21 cellular contexts compared by ENCODE assay signal in the genomic region with DNA sequence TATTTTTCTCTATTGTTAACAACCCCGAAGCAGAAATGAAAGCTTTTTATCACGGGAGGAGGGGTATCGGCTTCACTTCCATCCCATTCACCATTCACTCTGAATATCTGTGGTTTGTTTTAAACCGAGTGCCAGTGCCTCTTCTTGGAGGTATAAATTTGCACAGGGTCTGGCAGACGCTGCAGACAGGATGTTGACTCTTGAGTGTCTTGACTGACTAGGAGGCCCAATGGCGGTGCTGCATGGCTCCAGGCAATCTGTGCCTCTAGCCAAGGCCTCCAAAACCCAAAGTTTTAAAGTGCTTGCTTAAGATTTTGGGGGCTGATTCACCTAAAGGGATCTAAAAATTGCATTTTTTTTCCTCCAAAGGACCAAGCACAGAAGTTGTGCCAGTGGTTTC.
DNase-seq lines count a peak whose midpoint lies in the region; ATAC-seq, FAIRE-seq and TF ChIP-seq lines count a peak whose summit lies in the region.
"Had no signal": no experiment of that assay in that cellular context is flagged by ENCODE, and none has a peak within 500 bp of the region (broad histone marks: within the 10 kb centered on the region; RNA-seq: fewer than 3 reads in every experiment).

No MANE protein-coding gene starts in this region.

- H3K9me3 ChIP-seq in SK-N-SH (no peaks in the 10 kb centered on the region), ascending aorta (no peaks in the 10 kb centered on the region), muscle layer of colon (ENCODE audit: low read length) (no peaks in the 10 kb centered on the region)
- H3K9me3 ChIP-seq: BLaER1 had no signal

- TF ChIP-seq EP300 in SK-N-SH (IDR thresholded peaks at IDR 0.05; ENCODE audit: borderline replicate concordance in 1 of 2, low read depth in 1 of 2, low read length in 1 of 2), result no peak

- H3K4me2 ChIP-seq in SK-N-SH, result peak overlapping the region; percentile 25; the same call in 1 of the 2 replicates
- H3K4me2 ChIP-seq: BLaER1 had no signal

- no peak overlapping the region for H3K4me3 ChIP-seq in SK-N-SH (ENCODE audit: low read depth in 2 of 2, low read length in 1 of 2)
- peak overlapping the region in 1 of 2 donors; percentile 47 for H3K4me3 ChIP-seq in ascending aorta
- H3K4me3 ChIP-seq in muscle layer of colon (ENCODE audit: low read depth in 1 of 2, low read length in 2 of 2), result no peak overlapping the region
- H3K4me3 ChIP-seq: BLaER1, GM12878 had no signal

- no peak for TF ChIP-seq RAD21 in SK-N-SH (IDR thresholded peaks at IDR 0.05; ENCODE audit: low read length)

- FAIRE-seq in urothelium cell line (lab: Jason Lieb, UNC) (no peak), frontal cortex (lab: Jason Lieb, UNC) (no peak)
- FAIRE-seq: G401.6, GM12878 had no signal

- intact Hi-C loops in ascending aorta (cut with DNase I), result loop anchor here (10.0 kb wide), 2 partner anchors 144 to 234 kb away; no protein-coding TSS in a partner anchor

- TF ChIP-seq CTCF in SK-N-SH (IDR thresholded peaks at IDR 0.05) (no peak), ascending aorta (IDR thresholded peaks at IDR 0.05) (no peak)

- H3K4me1 ChIP-seq in SK-N-SH (ENCODE audit: control insufficient read depth in 1 of 2, insufficient read depth in 2 of 2, low read depth in 1 of 2, low read length in 1 of 2) (peaks cover 2 to 32% of the 10 kb centered on the region in 2 experiments), ascending aorta (peaks cover 0 to 42% of the 10 kb centered on the region in 2 donors), muscle layer of colon (ENCODE audit: insufficient read depth, low read length) (peaks cover 44% of the 10 kb centered on the region)
- H3K4me1 ChIP-seq: BLaER1 had no signal

- H4K20me1 ChIP-seq in SK-N-SH (ENCODE audit: insufficient read depth), result no peaks in the 10 kb centered on the region
- H4K20me1 ChIP-seq: BLaER1 had no signal

- H2AFZ ChIP-seq in SK-N-SH (ENCODE audit: low read depth), result no peak overlapping the region

- WGBS in SK-N-SH (ENCODE audit: low lambda C conversion rate), result 56% methylated on average over 6 of the region's 6 CpGs

- CTCF ChIA-PET in SK-N-SH (lab: Yijun Ruan, JAX), result interaction anchor here (1.1 kb wide), 1 partner anchor 216 kb away, joined by 4 read pairs; no protein-coding TSS in a partner anchor

- H3K27me3 ChIP-seq in SK-N-SH (ENCODE audit: insufficient read depth), result no peaks in the 10 kb centered on the region
- H3K27me3 ChIP-seq in ascending aorta, result no peaks in the 10 kb centered on the region
- no peaks in the 10 kb centered on the region for H3K27me3 ChIP-seq in muscle layer of colon (ENCODE audit: control insufficient read depth in 1 of 2, insufficient read depth in 2 of 2, low read length in 2 of 2)
- H3K27me3 ChIP-seq: BLaER1 had no signal

- H3K36me3 ChIP-seq in SK-N-SH (replicated peaks in 1 of 2; ENCODE audit: control insufficient read depth in 1 of 2, insufficient read depth in 2 of 2, low read length in 1 of 2) (no peaks in the 10 kb centered on the region), ascending aorta (no peaks in the 10 kb centered on the region), muscle layer of colon (ENCODE audit: insufficient read depth, low read length) (no peaks in the 10 kb centered on the region)
- H3K36me3 ChIP-seq: BLaER1 had no signal

- peaks cover 14% of the 10 kb centered on the region for H3K79me2 ChIP-seq in SK-N-SH (ENCODE audit: insufficient read depth)

- H3K9me2 ChIP-seq in SK-N-SH, result no peaks in the 10 kb centered on the region

- H3K9ac ChIP-seq in SK-N-SH (no peak overlapping the region), muscle layer of colon (ENCODE audit: low read length) (no peak overlapping the region)
- H3K9ac ChIP-seq: BLaER1 had no signal

- H3K27ac ChIP-seq in SK-N-SH (ENCODE audit: low read depth in 2 of 2, low read length in 1 of 2) (peak overlapping the region in 1 of 2 experiments; percentile 45; a peak in 2 of 4 replicates), ascending aorta (peak overlapping the region; percentile 77 to 88), muscle layer of colon (ENCODE audit: low read depth, low read length) (peak overlapping the region; percentile 37)
- H3K27ac ChIP-seq: 22Rv1, BLaER1, RWPE1 had no signal

- POLR2A ChIA-PET in SK-N-SH (lab: Yijun Ruan, JAX), result no interaction called here

- ATAC-seq in SK-N-SH treated with all-trans-retinoic acid at 6 μM for 48 hours, result no peak
- ATAC-seq: CD8-positive, alpha-beta T cell; GM12878 had no signal

- no peak for DNase-seq in SK-N-SH
- no peak for DNase-seq in ascending aorta (ENCODE audit: low spot score in 2 of 2)
- peak; percentile 30 for DNase-seq in urothelium cell line (ENCODE audit: low spot score)
- no peak for DNase-seq in activated T-cell treated with anti-CD3 and anti-CD28 coated beads, Interleukin-2, amount 50 U/mL, for 48 hours
- no peak for DNase-seq in frontal cortex (ENCODE audit: low spot score in 2 of 2)
- DNase-seq in SKM-1 treated with dmso at 0.1 percent for 144 hours (lab: John Stamatoyannopoulos, UW; ENCODE audit: unreplicated experiment), result no peak
- DNase-seq: CD8-positive, alpha-beta T cell; DMS79; GOT3; Karpas-422; NCI-H1930; NCI-H526 treated with DMSO at 0.1 percent for 48 hours; NK-92 treated with Interleukin-12 subunit alpha and Interleukin-12 subunit beta, amount 100 ng/mL, for 24 hours; OCI-M1 had no signal

- H3F3A ChIP-seq in SK-N-SH (replicated peaks; ENCODE audit: insufficient read depth), result peaks cover 46% of the 10 kb centered on the region

TF ChIP-seq in SK-N-SH, 30 proteins besides CTCF, POLR2A, EP300 and RAD21 (continues in another document):
- TF ChIP-seq TEAD4 (IDR thresholded peaks at IDR 0.05; ENCODE audit: borderline replicate concordance, insufficient read depth), result no peak
- no peak for TF ChIP-seq RXRA (IDR thresholded peaks at IDR 0.05; ENCODE audit: borderline replicate concordance, low read depth)
- TF ChIP-seq NRF1 (IDR thresholded peaks at IDR 0.05; ENCODE audit: low read depth, low read length), result no peak
- TF ChIP-seq, protein P1, sequence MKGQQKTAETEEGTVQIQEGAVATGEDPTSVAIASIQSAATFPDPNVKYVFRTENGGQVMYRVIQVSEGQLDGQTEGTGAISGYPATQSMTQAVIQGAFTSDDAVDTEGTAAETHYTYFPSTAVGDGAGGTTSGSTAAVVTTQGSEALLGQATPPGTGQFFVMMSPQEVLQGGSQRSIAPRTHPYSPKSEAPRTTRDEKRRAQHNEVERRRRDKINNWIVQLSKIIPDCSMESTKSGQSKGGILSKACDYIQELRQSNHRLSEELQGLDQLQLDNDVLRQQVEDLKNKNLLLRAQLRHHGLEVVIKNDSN (IDR thresholded peaks at IDR 0.05; ENCODE audit: borderline replicate concordance, low read depth), result no peak
- TF ChIP-seq EZH2phosphoT487 (IDR thresholded peaks at IDR 0.05; ENCODE audit: borderline replicate concordance, low read depth), result no peak
- TF ChIP-seq, protein P2, sequence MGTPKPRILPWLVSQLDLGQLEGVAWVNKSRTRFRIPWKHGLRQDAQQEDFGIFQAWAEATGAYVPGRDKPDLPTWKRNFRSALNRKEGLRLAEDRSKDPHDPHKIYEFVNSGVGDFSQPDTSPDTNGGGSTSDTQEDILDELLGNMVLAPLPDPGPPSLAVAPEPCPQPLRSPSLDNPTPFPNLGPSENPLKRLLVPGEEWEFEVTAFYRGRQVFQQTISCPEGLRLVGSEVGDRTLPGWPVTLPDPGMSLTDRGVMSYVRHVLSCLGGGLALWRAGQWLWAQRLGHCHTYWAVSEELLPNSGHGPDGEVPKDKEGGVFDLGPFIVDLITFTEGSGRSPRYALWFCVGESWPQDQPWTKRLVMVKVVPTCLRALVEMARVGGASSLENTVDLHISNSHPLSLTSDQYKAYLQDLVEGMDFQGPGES (IDR thresholded peaks at IDR 0.05; ENCODE audit: low read depth, low read length), result no peak
- no peak for TF ChIP-seq CHD2 (IDR thresholded peaks at IDR 0.05; ENCODE audit: low read length, partially characterized antibody)
- no peak for TF ChIP-seq SMC3 (IDR thresholded peaks at IDR 0.05; ENCODE audit: low read depth, low read length)
- TF ChIP-seq GATA2 (CRISPR knock-in tag; IDR thresholded peaks at IDR 0.05), result no peak
- no peak for TF ChIP-seq POLR2AphosphoS5 (IDR thresholded peaks at IDR 0.05; ENCODE audit: low read depth, low read length)
- TF ChIP-seq YY1 (IDR thresholded peaks at IDR 0.05; ENCODE audit: low read depth), result no peak

TF ChIP-seq in SK-N-SH treated with all-trans-retinoic acid at 6 μM for 48 hours, 23 proteins besides CTCF, POLR2A, EP300 and RAD21:
- TF ChIP-seq CSDC2 (CRISPR knock-in tag; IDR thresholded peaks at IDR 0.05) (no peak), ZNF565 (CRISPR knock-in tag; conservative IDR thresholded peaks at IDR 0.05; ENCODE audit: low read depth) (no peak), ISL1 (CRISPR knock-in tag; IDR thresholded peaks at IDR 0.05) (no peak)
- TF ChIP-seq, protein P3, sequence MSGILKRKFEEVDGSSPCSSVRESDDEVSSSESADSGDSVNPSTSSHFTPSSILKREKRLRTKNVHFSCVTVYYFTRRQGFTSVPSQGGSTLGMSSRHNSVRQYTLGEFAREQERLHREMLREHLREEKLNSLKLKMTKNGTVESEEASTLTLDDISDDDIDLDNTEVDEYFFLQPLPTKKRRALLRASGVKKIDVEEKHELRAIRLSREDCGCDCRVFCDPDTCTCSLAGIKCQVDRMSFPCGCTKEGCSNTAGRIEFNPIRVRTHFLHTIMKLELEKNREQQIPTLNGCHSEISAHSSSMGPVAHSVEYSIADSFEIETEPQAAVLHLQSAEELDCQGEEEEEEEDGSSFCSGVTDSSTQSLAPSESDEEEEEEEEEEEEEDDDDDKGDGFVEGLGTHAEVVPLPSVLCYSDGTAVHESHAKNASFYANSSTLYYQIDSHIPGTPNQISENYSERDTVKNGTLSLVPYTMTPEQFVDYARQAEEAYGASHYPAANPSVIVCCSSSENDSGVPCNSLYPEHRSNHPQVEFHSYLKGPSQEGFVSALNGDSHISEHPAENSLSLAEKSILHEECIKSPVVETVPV (CRISPR knock-in tag; IDR thresholded peaks at IDR 0.05), result no peak
